Comparison of ENCODE assay signal across 1 cellular context in genomic region chr16:68126395-68126794, GRCh38.
TF ChIP-seq lines count a peak whose summit lies in the region.

No MANE protein-coding gene starts in this region.

TF ChIP-seq in GM23338, 12 proteins besides CTCF, POLR2A, EP300 and RAD21 (continued from another document):
- TF ChIP-seq, protein P1, sequence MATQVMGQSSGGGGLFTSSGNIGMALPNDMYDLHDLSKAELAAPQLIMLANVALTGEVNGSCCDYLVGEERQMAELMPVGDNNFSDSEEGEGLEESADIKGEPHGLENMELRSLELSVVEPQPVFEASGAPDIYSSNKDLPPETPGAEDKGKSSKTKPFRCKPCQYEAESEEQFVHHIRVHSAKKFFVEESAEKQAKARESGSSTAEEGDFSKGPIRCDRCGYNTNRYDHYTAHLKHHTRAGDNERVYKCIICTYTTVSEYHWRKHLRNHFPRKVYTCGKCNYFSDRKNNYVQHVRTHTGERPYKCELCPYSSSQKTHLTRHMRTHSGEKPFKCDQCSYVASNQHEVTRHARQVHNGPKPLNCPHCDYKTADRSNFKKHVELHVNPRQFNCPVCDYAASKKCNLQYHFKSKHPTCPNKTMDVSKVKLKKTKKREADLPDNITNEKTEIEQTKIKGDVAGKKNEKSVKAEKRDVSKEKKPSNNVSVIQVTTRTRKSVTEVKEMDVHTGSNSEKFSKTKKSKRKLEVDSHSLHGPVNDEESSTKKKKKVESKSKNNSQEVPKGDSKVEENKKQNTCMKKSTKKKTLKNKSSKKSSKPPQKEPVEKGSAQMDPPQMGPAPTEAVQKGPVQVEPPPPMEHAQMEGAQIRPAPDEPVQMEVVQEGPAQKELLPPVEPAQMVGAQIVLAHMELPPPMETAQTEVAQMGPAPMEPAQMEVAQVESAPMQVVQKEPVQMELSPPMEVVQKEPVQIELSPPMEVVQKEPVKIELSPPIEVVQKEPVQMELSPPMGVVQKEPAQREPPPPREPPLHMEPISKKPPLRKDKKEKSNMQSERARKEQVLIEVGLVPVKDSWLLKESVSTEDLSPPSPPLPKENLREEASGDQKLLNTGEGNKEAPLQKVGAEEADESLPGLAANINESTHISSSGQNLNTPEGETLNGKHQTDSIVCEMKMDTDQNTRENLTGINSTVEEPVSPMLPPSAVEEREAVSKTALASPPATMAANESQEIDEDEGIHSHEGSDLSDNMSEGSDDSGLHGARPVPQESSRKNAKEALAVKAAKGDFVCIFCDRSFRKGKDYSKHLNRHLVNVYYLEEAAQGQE (IDR thresholded peaks at IDR 0.05; ENCODE audit: unreplicated experiment): no peak
- no peak for TF ChIP-seq EZH2 (IDR thresholded peaks at IDR 0.05; ENCODE audit: low read depth, unreplicated experiment)
- TF ChIP-seq POLR2AphosphoS5 (IDR thresholded peaks at IDR 0.05; ENCODE audit: low read depth): no peak
TF ChIP-seq in GM23338: peak in this region for 0.
